Comparison of ENCODE assay signal across 7 cellular contexts in genomic region chr13:105139380-105140285, GRCh38.
DNase-seq lines count a peak whose midpoint lies in the region; ATAC-seq and TF ChIP-seq lines count a peak whose summit lies in the region.

No MANE protein-coding gene starts in this region.

- no peaks in the 10 kb centered on the region for H3K36me3 ChIP-seq in osteoblast (ENCODE audit: insufficient read depth, low read length)
- H3K36me3 ChIP-seq in thyroid gland: no peaks in the 10 kb centered on the region

- CTCF ChIA-PET in activated CD4-positive, alpha-beta T cell treated with anti-CD3 and anti-CD28 coated beads for 36 hours (lab: Charles Lee): interaction anchor here (0.7 to 0.9 kb wide), 3 partner anchors 30 to 1397 kb away, joined by 4 to 6 read pairs (median 4); no protein-coding TSS in a partner anchor

- H3K36me3 Mint-ChIP-seq in activated CD4-positive, alpha-beta T cell treated with anti-CD3 and anti-CD28 coated beads for 36 hours (ENCODE audit: low read depth): no peaks in the 10 kb centered on the region

- DNase-seq in NCI-H2029 treated with DMSO at 0.1 percent for 48 hours (lab: John Stamatoyannopoulos, UW) (peak; percentile 3), osteoblast (ENCODE audit: insufficient read length, low spot score, missing footprints) (no peak), thyroid gland (peak; percentile 23 to 47)
- DNase-seq in activated CD4-positive, alpha-beta T cell treated with anti-CD3 and anti-CD28 coated beads for 36 hours: peak; percentile 75
- DNase-seq in effector CD4-positive, alpha-beta T cell: peak; percentile 28

- H3K4me2 ChIP-seq in osteoblast (ENCODE audit: insufficient read depth, low read length): peak overlapping the region; percentile 91

- H3K9me3 ChIP-seq in osteoblast (ENCODE audit: low read depth, low read length) (no peaks in the 10 kb centered on the region), thyroid gland (no peaks in the 10 kb centered on the region)

- peak overlapping the region; percentile 73 for H3K4me3 Mint-ChIP-seq in activated CD4-positive, alpha-beta T cell treated with anti-CD3 and anti-CD28 coated beads for 36 hours

- no peaks in the 10 kb centered on the region for H3K9me3 Mint-ChIP-seq in activated CD4-positive, alpha-beta T cell treated with anti-CD3 and anti-CD28 coated beads for 36 hours (ENCODE audit: low read depth)

- peak overlapping the region; percentile 67 for H3K27ac ChIP-seq in osteoblast (ENCODE audit: low read depth, low read length)
- H3K27ac ChIP-seq in thyroid gland: peak overlapping the region in 2 of 3 donors; percentile 6 to 31

- H4K20me1 ChIP-seq in osteoblast (ENCODE audit: insufficient read depth, low read length): no peaks in the 10 kb centered on the region

- peaks cover 17% of the 10 kb centered on the region for H3K4me1 Mint-ChIP-seq in activated CD4-positive, alpha-beta T cell treated with anti-CD3 and anti-CD28 coated beads for 36 hours

- no peak for TF ChIP-seq POLR2A in thyroid gland (IDR thresholded peaks at IDR 0.05)

- peak; percentile 97 for ATAC-seq in GM18517 (IDR thresholded peaks at IDR 0.05; ENCODE audit: unreplicated experiment)
- ATAC-seq in HG02870 (IDR thresholded peaks at IDR 0.05; ENCODE audit: unreplicated experiment): peak; percentile 91
- peak; percentile 91 for ATAC-seq in activated CD4-positive, alpha-beta T cell treated with anti-CD3 and anti-CD28 coated beads for 36 hours

- peak overlapping the region; percentile 82 for H3K4me3 ChIP-seq in osteoblast (ENCODE audit: insufficient read depth, low read length)
- peak overlapping the region in 2 of 3 donors; percentile 9 to 16 for H3K4me3 ChIP-seq in thyroid gland (replicated peaks in 1 of 3)

- POLR2A ChIA-PET in activated CD4-positive, alpha-beta T cell treated with anti-CD3 and anti-CD28 coated beads for 36 hours (lab: Charles Lee): interaction anchor here (0.5 to 0.6 kb wide), 3 partner anchors 37 to 1404 kb away, joined by 3 to 7 read pairs (median 4); no protein-coding TSS in a partner anchor

- WGBS in thyroid gland, 2 donors: 61 to 66% methylated on average over 20 of the region's 20 CpGs

- intact Hi-C loops in activated CD4-positive, alpha-beta T cell treated with anti-CD3 and anti-CD28 coated beads for 36 hours (cut with DNase I, micrococcal nuclease): loop anchor here in 1 of 2 experiments (5.0 kb wide), 2 partner anchors 1398 to 1408 kb away; partner anchors contain the start of gene EFNB2
- intact Hi-C loops in thyroid gland (cut with DNase I): no loop called here

- H3K27ac Mint-ChIP-seq in activated CD4-positive, alpha-beta T cell treated with anti-CD3 and anti-CD28 coated beads for 36 hours: peak overlapping the region; percentile 93

- no peaks in the 10 kb centered on the region for H3K79me2 ChIP-seq in osteoblast (ENCODE audit: insufficient read depth, low read length)

- no peaks in the 10 kb centered on the region for H3K27me3 Mint-ChIP-seq in activated CD4-positive, alpha-beta T cell treated with anti-CD3 and anti-CD28 coated beads for 36 hours

- peak; percentile 46 for TF ChIP-seq CTCF in osteoblast (IDR thresholded peaks at IDR 0.05; ENCODE audit: extremely low read depth, low read depth, low read length)
- peak in 2 of 6 experiments; percentile 7 to 9 for TF ChIP-seq CTCF in thyroid gland (IDR thresholded peaks at IDR 0.05)

- H3K4me1 ChIP-seq in osteoblast (ENCODE audit: insufficient read depth, low read length) (no peaks in the 10 kb centered on the region), thyroid gland (no peaks in the 10 kb centered on the region)

- H2AFZ ChIP-seq in osteoblast (ENCODE audit: low read length): peak overlapping the region; percentile 99

- no peaks in the 10 kb centered on the region for H3K27me3 ChIP-seq in osteoblast (ENCODE audit: insufficient read depth, low read length)
- H3K27me3 ChIP-seq in thyroid gland: no peaks in the 10 kb centered on the region
